1 cellular context compared by ENCODE assay signal in the genomic region with DNA sequence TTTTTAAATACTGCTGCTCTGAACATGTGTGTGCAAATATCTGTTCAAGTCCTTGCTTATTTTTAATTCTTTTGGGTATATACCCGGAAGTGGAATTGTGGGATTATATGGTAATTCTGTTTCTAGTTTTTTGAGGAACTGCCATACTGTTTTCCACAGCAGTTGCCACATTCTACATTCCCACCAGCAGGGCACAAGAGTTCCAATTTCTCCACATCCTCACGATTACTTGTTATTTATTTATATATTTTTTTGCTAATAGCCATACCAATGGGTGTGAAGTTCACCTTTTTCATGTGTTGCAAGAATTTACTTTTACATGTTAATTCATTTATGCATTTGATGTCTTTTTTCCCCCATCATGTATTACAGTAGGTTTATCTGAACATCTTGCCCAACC.
TF ChIP-seq lines count a peak whose summit lies in the region.

No MANE protein-coding gene starts in this region.

TF ChIP-seq in H1, 55 proteins besides CTCF, POLR2A, EP300 and RAD21:
- TF ChIP-seq TEAD4 (IDR thresholded peaks at IDR 0.05; ENCODE audit: low read depth, low read length) (peak; percentile 48; the same call in 1 of the 2 replicates), FOSL1 (IDR thresholded peaks at IDR 0.05; ENCODE audit: insufficient read depth, low read depth, low read length) (no peak)
